Comparison of ENCODE assay signal across 1 cellular context in the genomic region with DNA sequence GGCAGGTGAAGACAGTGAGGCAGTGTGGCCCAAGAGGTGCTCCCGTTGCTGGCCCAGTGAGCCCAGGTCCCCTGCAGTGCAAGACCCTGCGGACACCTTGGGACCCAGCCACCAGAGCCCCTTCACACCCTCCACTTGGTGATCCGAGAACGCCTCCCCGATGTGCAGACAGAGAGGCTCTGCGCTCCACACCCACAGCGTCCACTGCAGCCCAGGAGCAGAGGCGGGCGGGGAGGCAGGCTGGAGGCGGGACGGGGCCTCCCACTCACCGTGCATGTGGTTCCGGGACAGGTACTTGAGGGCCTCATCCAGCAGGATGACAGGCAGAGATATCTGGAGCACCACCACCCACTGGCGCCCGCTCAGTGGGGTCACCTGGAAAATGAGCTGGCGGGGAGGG.
TF ChIP-seq lines count a peak whose summit lies in the region.

No MANE protein-coding gene starts in this region.

TF ChIP-seq in SK-N-SH treated with all-trans-retinoic acid at 6 μM for 48 hours, 23 proteins besides CTCF, POLR2A, EP300 and RAD21:
- no peak for TF ChIP-seq TOX (CRISPR knock-in tag; IDR thresholded peaks at IDR 0.05; ENCODE audit: borderline replicate concordance)
- TF ChIP-seq OSR1 (CRISPR knock-in tag; IDR thresholded peaks at IDR 0.05) = no peak
- TF ChIP-seq ZFP3 (CRISPR knock-in tag; IDR thresholded peaks at IDR 0.05) = no peak
- TF ChIP-seq TSHZ2 (CRISPR knock-in tag; IDR thresholded peaks at IDR 0.05) = no peak
- no peak for TF ChIP-seq POU6F1 (CRISPR knock-in tag; IDR thresholded peaks at IDR 0.05; ENCODE audit: borderline replicate concordance, low read depth)
- TF ChIP-seq TCF4 (CRISPR knock-in tag; IDR thresholded peaks at IDR 0.05; ENCODE audit: borderline replicate concordance) = no peak
